8 cellular contexts compared by ENCODE assay signal in the genomic region with DNA sequence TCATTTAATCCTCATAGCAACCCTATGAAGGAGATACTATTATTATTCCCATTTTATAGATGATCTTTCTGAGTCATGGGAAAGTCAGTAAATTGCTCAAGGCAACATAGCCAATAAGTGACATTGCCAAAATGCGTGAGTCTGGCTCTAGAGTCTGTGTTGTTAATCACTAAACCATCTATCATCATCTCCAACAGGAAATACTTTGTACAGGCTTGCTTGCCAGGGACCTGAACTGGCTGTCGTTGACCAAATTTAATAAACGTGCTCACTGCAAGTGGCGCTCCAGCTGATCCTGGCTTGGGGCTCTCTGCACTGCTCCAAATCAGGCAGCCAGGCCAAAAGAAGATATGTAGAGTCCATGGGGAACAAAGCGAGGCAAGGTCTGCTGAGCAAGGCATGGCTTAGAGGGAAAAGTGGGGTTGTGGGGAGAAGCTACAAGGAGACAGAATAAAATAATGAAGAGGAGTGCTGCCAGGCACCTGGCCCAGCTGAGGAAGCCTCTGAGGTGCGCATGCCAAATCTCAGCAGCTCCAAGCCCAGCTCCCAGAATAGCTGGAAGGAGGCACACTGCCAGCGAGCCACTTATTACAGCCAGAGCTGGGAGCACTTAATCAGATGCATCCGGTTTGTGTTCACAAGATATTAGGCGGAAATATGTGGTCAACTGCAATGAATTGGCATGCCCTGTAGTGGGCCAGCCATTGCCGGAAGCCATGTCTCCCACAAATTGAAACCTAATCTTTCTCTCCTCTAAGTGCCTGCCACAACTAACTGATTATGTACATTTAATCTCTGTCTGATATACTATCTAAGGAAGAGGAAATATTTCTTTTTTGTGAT. TPM values are rescaled to one million over a fixed set of nuclear protein-coding genes. Genes with fewer than 3 reads are reported as not detected.
DNase-seq lines count a peak whose midpoint lies in the region; ATAC-seq, FAIRE-seq and TF ChIP-seq lines count a peak whose summit lies in the region.

No MANE protein-coding gene starts in this region.

- TF ChIP-seq RAD21 in GM12878 (IDR thresholded peaks at IDR 0.05; ENCODE audit: insufficient read depth, low read depth, low read length) = no peak

- H3K9ac ChIP-seq in MM.1S (ENCODE audit: low read length) (no peak overlapping the region), GM12878 (ENCODE audit: control insufficient read depth, insufficient read depth, low read length) (no peak overlapping the region)

- POLR2A ChIA-PET in GM12878 (lab: Charles Lee) = no interaction called here

- H2AFZ ChIP-seq in MM.1S (ENCODE audit: low read length) (peak overlapping the region; percentile 20; the same call in 1 of the 2 replicates), GM12878 (ENCODE audit: control insufficient read depth, low read depth, low read length) (no peak overlapping the region)

- no peaks in the 10 kb centered on the region for H3K9me3 ChIP-seq in MM.1S (replicated peaks; ENCODE audit: insufficient read depth, low read length)
- H3K9me3 ChIP-seq in GM12878 (replicated peaks; ENCODE audit: control insufficient read depth, insufficient read depth, low read length) = no peaks in the 10 kb centered on the region
- no peaks in the 10 kb centered on the region for H3K9me3 ChIP-seq in lower lobe of right lung

- SMC1A ChIA-PET in GM12878 (lab: Charles Lee; ENCODE audit: uncharacterized antibody, unreplicated experiment) = interaction anchor here (0.7 to 5.5 kb wide), 4 partner anchors 54 to 580 kb away, joined by 3 to 37 read pairs (median 16); no protein-coding TSS in a partner anchor

- H3K79me2 ChIP-seq in MM.1S (ENCODE audit: low read length) (no peaks in the 10 kb centered on the region), GM12878 (ENCODE audit: control insufficient read depth, insufficient read depth, low read length) (no peaks in the 10 kb centered on the region)

- 28% methylated on average over 10 of the region's 10 CpGs for WGBS in GM12878 (ENCODE audit: insufficient coverage, insufficient replicate concordance, low lambda C conversion rate, missing lambda C conversion rate)

- no peak for TF ChIP-seq POLR2A in GM12878 (IDR thresholded peaks at IDR 0.05; ENCODE audit: low read depth, low read length)

- H3K4me2 ChIP-seq in MM.1S (ENCODE audit: low read depth, low read length) = peak overlapping the region; percentile 38
- no peak overlapping the region for H3K4me2 ChIP-seq in GM12878 (ENCODE audit: control insufficient read depth, insufficient read depth)

- no peak overlapping the region for H3K4me3 ChIP-seq in MM.1S (ENCODE audit: low read length)
- H3K4me3 ChIP-seq in GM12878 = no peak overlapping the region
- H3K4me3 ChIP-seq in lower lobe of right lung = no peak overlapping the region

- FAIRE-seq in GM12878 (lab: Jason Lieb, UNC) = no peak

- in situ Hi-C loops in GM12878 (cut with MboI) (loop anchor here (10.0 kb wide), 1 partner anchor 576 kb away; no protein-coding TSS in a partner anchor), GM13977 (cut with MboI; ENCODE audit: low pct_unique_long_range_greater_than_20kb, low sequenced_read_pairs, unreplicated experiment) (loop anchor here (10.0 kb wide), 1 partner anchor 246 kb away; no protein-coding TSS in a partner anchor)

- H4K20me1 ChIP-seq in MM.1S (ENCODE audit: insufficient read depth, low read length) (no peaks in the 10 kb centered on the region), GM12878 (ENCODE audit: control insufficient read depth, insufficient read depth) (no peaks in the 10 kb centered on the region)

- no TSS peak for BruUV-seq in GM12878 (replicated peaks; lab: Mats Ljungman, UMichigan)

- TF ChIP-seq CTCF in MM.1S (IDR thresholded peaks at IDR 0.05; ENCODE audit: low read length) = peak; percentile 34
- TF ChIP-seq CTCF in GM12878 (IDR thresholded peaks at IDR 0.05 in 2 of 3, conservative IDR thresholded peaks at IDR 0.05 in 1 of 3; ENCODE audit: control insufficient read depth in 2 of 3, extremely low read depth in 1 of 3, insufficient read depth in 1 of 3, low read depth in 3 of 3, low read length in 3 of 3) = no peak
- TF ChIP-seq CTCF in lower lobe of right lung (IDR thresholded peaks at IDR 0.05) = peak; percentile 19
- TF ChIP-seq CTCF in GM13977 (IDR thresholded peaks at IDR 0.05; ENCODE audit: extremely low read depth, insufficient read depth, missing control alignments) = no peak

- intact Hi-C loops in GM12878 (cut with micrococcal nuclease; ENCODE audit: unreplicated experiment) (loop anchor here (5.0 kb wide), 1 partner anchor 578 kb away; no protein-coding TSS in a partner anchor), lower lobe of right lung (cut with DNase I) (loop anchor here (10.0 kb wide), 1 partner anchor 246 kb away; no protein-coding TSS in a partner anchor)

- H3K36me3 ChIP-seq in MM.1S (replicated peaks; ENCODE audit: insufficient read depth, low read length) = no peaks in the 10 kb centered on the region
- H3K36me3 ChIP-seq in GM12878 (ENCODE audit: control insufficient read depth in 2 of 2, insufficient read depth in 2 of 2, low read length in 1 of 2) = no peaks in the 10 kb centered on the region
- no peaks in the 10 kb centered on the region for H3K36me3 ChIP-seq in lower lobe of right lung

- DNase-seq in AG20443 (ENCODE audit: low spot score) (peak; percentile 63), MM.1S (peak; percentile 90), GM12878 (ENCODE audit: low read depth, low spot score) (no peak), lower lobe of right lung (peak; percentile 89), retina (no peak), GM13977 (ENCODE audit: low spot score) (no peak), superior temporal gyrus (ENCODE audit: extremely low spot score) (no peak)

- CTCF ChIA-PET in GM12878 (lab: Yijun Ruan, JAX) = interaction anchor here (0.7 to 9.6 kb wide), 8 partner anchors 8 to 306 kb away, joined by 3 to 81 read pairs (median 15); no protein-coding TSS in a partner anchor

- TF ChIP-seq EP300 in GM12878 (IDR thresholded peaks at IDR 0.05; ENCODE audit: borderline replicate concordance in 1 of 2, control insufficient read depth in 1 of 2, low read depth in 2 of 2, low read length in 2 of 2) = no peak

- RAD21 ChIA-PET in GM12878 (lab: Charles Lee; ENCODE audit: unreplicated experiment) = interaction anchor here (1.3 to 5.7 kb wide), 2 partner anchors 244 to 305 kb away, joined by 5 to 31 read pairs; no protein-coding TSS in a partner anchor

- H3F3A ChIP-seq in MM.1S (ENCODE audit: insufficient read depth, low read length) = peaks cover 4% of the 10 kb centered on the region

- no peaks in the 10 kb centered on the region for H3K9me2 ChIP-seq in MM.1S (replicated peaks; ENCODE audit: insufficient read depth, low read length)

- peak overlapping the region; percentile 3; the same call in 1 of the 2 replicates for H3K27ac ChIP-seq in MM.1S (ENCODE audit: low read length)
- no peak overlapping the region for H3K27ac ChIP-seq in GM12878 (ENCODE audit: control insufficient read depth, insufficient read depth)
- H3K27ac ChIP-seq in lower lobe of right lung = peak overlapping the region; percentile 53

- peaks cover 25% of the 10 kb centered on the region for H3K4me1 ChIP-seq in MM.1S (ENCODE audit: low read length)
- no peaks in the 10 kb centered on the region for H3K4me1 ChIP-seq in GM12878 (ENCODE audit: control insufficient read depth, insufficient read depth, low read length)
- H3K4me1 ChIP-seq in lower lobe of right lung = peaks cover 32% of the 10 kb centered on the region

- ATAC-seq in GM21367 (IDR thresholded peaks at IDR 0.05; ENCODE audit: unreplicated experiment) (peak; percentile 71), GM12878 (peak; percentile 83), lower lobe of right lung (peak; percentile 84 to 88)

- H3K27me3 ChIP-seq in MM.1S (replicated peaks; ENCODE audit: insufficient read depth, low read length) (no peaks in the 10 kb centered on the region), GM12878 (replicated peaks in 1 of 2; ENCODE audit: control insufficient read depth in 2 of 2, insufficient read depth in 2 of 2, low read length in 1 of 2) (no peaks in the 10 kb centered on the region), lower lobe of right lung (ENCODE audit: low read depth) (no peaks in the 10 kb centered on the region)

RNA-seq across cellular contexts. Expression of a gene that starts 43.3 kb away (rescaled TPM):
- 40.3 and 40.7 TPM in 2 replicates for total RNA-seq in GM12878 (2013; cell fraction: nucleolus; rRNA removed)
- 3.9 TPM in 2 replicates for total RNA-seq in GM12878 (2014; rRNA removed)
- total RNA-seq in GM12878 (2014; rRNA removed; fragmentation: Illumina TruSeq; extraction: Trizol) = 4.6 and 4.7 TPM in 2 replicates
- 2.4 and 4.3 TPM in 2 replicates for total RNA-seq in GM12878 (2021)
- polyA plus RNA-seq in GM12878 (2011; ENCODE audit: low read depth) = 5.3 TPM
- 5.3 and 6.4 TPM in 2 replicates for polyA plus RNA-seq in GM12878 (2011; rRNA removed)
- polyA plus RNA-seq in GM12878 (2011; cell fraction: cytosol; rRNA removed) = 2.2 and 3.4 TPM in 2 replicates
- 2.7 and 4.2 TPM in 2 replicates for polyA plus RNA-seq in GM12878 (2011; cell fraction: nucleus; rRNA removed)
- 5.3 and 5.6 TPM in 2 replicates for polyA plus RNA-seq in GM12878 (2012)
- polyA plus RNA-seq in GM12878 (2014; fragmentation: Illumina TruSeq; extraction: Trizol) = 4.9 and 5.5 TPM in 2 replicates
- 1 to 10 TPM; 3.1 to 5.0 TPM for polyA plus RNA-seq in GM12878 (2014; fragmentation: Nextera tagmentation; extraction: Ambion mirVana)
- polyA plus RNA-seq in GM12878 (2014; rRNA removed) = 2.6 and 2.9 TPM in 2 replicates
- polyA plus RNA-seq in GM12878 (2016; fragmentation: Nextera tagmentation; extraction: Ambion mirVana) = 1 to 10 TPM; 1.2 to 1.3 TPM
- polyA minus RNA-seq in GM12878 (2011; rRNA and poly(A)+ RNA removed) = 5.0 and 10.8 TPM in 2 replicates
- 2.6 and 3.5 TPM in 2 replicates for polyA minus RNA-seq in GM12878 (2011; cell fraction: cytosol; rRNA and poly(A)+ RNA removed)
- polyA minus RNA-seq in GM12878 (2011; cell fraction: nucleus; rRNA and poly(A)+ RNA removed) = 2.8 and 3.3 TPM in 2 replicates
- 21.4 TPM for total RNA-seq in lower lobe of right lung

RNA-seq across cellular contexts. Expression of a gene that starts 57.8 kb away (rescaled TPM):
- total RNA-seq in GM12878 (2013; cell fraction: nucleolus; rRNA removed) = not detected in 2 replicates
- 0.16 TPM in 1 of 2 replicates, not detected in the other for total RNA-seq in GM12878 (2014; rRNA removed)
- total RNA-seq in GM12878 (2014; rRNA removed; fragmentation: Illumina TruSeq; extraction: Trizol) = 0.04 TPM in 1 of 2 replicates, not detected in the other
- total RNA-seq in GM12878 (2021) = not detected in 2 replicates
- not detected for polyA plus RNA-seq in GM12878 (2011; ENCODE audit: low read depth)
- polyA plus RNA-seq in GM12878 (2011; rRNA removed) = 5.3 and 9.5 TPM in 2 replicates
- 2.8 and 2.9 TPM in 2 replicates for polyA plus RNA-seq in GM12878 (2011; cell fraction: cytosol; rRNA removed)
- 3.1 and 3.3 TPM in 2 replicates for polyA plus RNA-seq in GM12878 (2011; cell fraction: nucleus; rRNA removed)
- not detected in 2 replicates for polyA plus RNA-seq in GM12878 (2012)
- 0.03 TPM in 1 of 2 replicates, not detected in the other for polyA plus RNA-seq in GM12878 (2014; fragmentation: Illumina TruSeq; extraction: Trizol)
- under 1 TPM; 0.05 to 0.11 TPM for polyA plus RNA-seq in GM12878 (2014; fragmentation: Nextera tagmentation; extraction: Ambion mirVana)
- not detected in 2 replicates for polyA plus RNA-seq in GM12878 (2014; rRNA removed)
- not detected for polyA plus RNA-seq in GM12878 (2016; fragmentation: Nextera tagmentation; extraction: Ambion mirVana)
- polyA minus RNA-seq in GM12878 (2011; rRNA and poly(A)+ RNA removed) = 6.4 and 6.6 TPM in 2 replicates
- polyA minus RNA-seq in GM12878 (2011; cell fraction: cytosol; rRNA and poly(A)+ RNA removed) = 1.8 and 2.1 TPM in 2 replicates
- 12.3 and 18.2 TPM in 2 replicates for polyA minus RNA-seq in GM12878 (2011; cell fraction: nucleus; rRNA and poly(A)+ RNA removed)
- total RNA-seq in lower lobe of right lung = 9.0 TPM

Comparison
In these comparisons a context has a peak if more than half of its experiments do, and no peak if none do; other contexts are left out.
1. DNase-seq: peak in AG20443 (single experiment), MM.1S (single experiment) and lower lobe of right lung (single experiment); none in GM12878 (single experiment), retina (single experiment), GM13977 (single experiment) and superior temporal gyrus (single experiment).
2. CTCF ChIP-seq: peak in MM.1S (single experiment) and lower lobe of right lung (single experiment); none in GM12878 (0 of 3) and GM13977 (single experiment).
3. Peak in every context shown above with its lines, with median percentiles within 50 percentile points of each other: ATAC-seq.